Comparison of ENCODE assay signal across 12 cellular contexts in the genomic region with DNA sequence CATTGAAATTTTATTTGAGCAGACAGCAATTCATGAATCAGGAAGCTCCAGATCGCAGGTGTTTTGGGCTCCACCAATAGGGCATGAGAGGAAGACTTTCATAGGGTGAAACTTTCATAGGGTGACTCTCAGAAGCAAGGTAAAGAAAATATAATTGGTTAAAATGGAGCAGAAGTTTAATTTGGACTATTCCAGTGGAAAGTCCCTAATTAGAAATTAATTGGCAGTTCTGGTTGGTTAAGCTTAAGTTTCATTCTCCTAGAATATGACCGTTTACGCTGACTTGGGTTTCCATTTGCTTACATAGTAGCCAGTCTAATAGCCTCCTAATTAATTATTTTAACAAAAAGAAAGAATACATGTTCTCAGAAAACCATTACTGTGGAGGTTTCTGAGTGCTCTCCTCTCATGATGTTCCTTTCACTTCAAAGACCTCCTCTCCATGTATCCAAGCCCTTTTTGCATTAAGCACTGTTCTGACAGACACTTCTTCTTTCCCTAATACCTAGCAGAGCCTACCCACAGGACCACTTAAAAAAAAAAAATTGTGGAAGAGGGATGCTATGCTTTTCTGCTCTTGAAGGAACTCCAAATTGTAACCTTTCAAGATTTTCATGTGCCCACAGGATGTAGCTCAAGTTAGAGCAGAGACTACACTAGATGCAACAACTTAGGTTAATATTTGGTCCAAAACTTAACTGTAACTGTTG.
DNase-seq lines count a peak whose midpoint lies in the region; TF ChIP-seq lines count a peak whose summit lies in the region.
"Had no signal": no experiment of that assay in that cellular context is flagged by ENCODE, and none has a peak within 500 bp of the region (broad histone marks: within the 10 kb centered on the region; RNA-seq: fewer than 3 reads in every experiment).

No MANE protein-coding gene starts in this region.

- no peak overlapping the region for H3K56ac ChIP-seq in mesendoderm (ENCODE audit: low read length)

- no peak overlapping the region for H4K5ac ChIP-seq in mesendoderm (ENCODE audit: low read length)

- H3K9me3 ChIP-seq in OCI-LY3 (ENCODE audit: insufficient read depth, low read length) = peaks cover 8% of the 10 kb centered on the region; the same call in 1 of the 2 replicates

- 0 out of 2 replicates have a peak overlapping the region, but pooled peaks have one; percentile 3 for H2AFZ ChIP-seq in KMS-11 (ENCODE audit: low read depth)
- no peak overlapping the region for H2AFZ ChIP-seq in OCI-LY3 (ENCODE audit: low read depth, low read length)

- H3K79me2 ChIP-seq in KMS-11 (ENCODE audit: insufficient read depth, low read depth) (no peaks in the 10 kb centered on the region), OCI-LY3 (ENCODE audit: low read length) (no peaks in the 10 kb centered on the region), mesendoderm (ENCODE audit: control insufficient read depth, insufficient read depth, low read length) (no peaks in the 10 kb centered on the region)

- WGBS in mesendoderm (ENCODE audit: extremely low coverage, insufficient coverage, low lambda C conversion rate) = no CpG with 5 or more reads among the region's 3 CpGs

- no peak overlapping the region for H2BK120ac ChIP-seq in mesendoderm (ENCODE audit: low read depth, low read length)

- H3K23ac ChIP-seq in mesendoderm (ENCODE audit: low read length) = no peak overlapping the region

- H3K4me1 ChIP-seq in KMS-11 (ENCODE audit: low read depth, poor library complexity, severe bottlenecking) = peaks cover 88% of the 10 kb centered on the region
- peaks cover 77% of the 10 kb centered on the region for H3K4me1 ChIP-seq in OCI-LY3 (ENCODE audit: low read length)
- peaks cover 2% of the 10 kb centered on the region for H3K4me1 ChIP-seq in mesendoderm (ENCODE audit: control insufficient read depth, low read depth, low read length)

- no peak overlapping the region for H3K4me3 ChIP-seq in GM12865 (ENCODE audit: low read depth, low read length)
- no peak overlapping the region for H3K4me3 ChIP-seq in KMS-11 (IDR thresholded peaks at IDR 0.05; ENCODE audit: insufficient read depth, low read depth, low read length)
- peak overlapping the region; percentile 41 for H3K4me3 ChIP-seq in OCI-LY3 (ENCODE audit: low read length)
- no peak overlapping the region for H3K4me3 ChIP-seq in mesendoderm (ENCODE audit: low read length)
- H3K4me3 ChIP-seq: BLaER1 treated with 17β-estradiol and CSF1 and Interleukin-3, amounts not matched to agents 10 nM and 100 nM had no signal

- peak; percentile 21 for DNase-seq in GM12865 (ENCODE audit: low read depth)
- no peak for DNase-seq in mesendoderm
- no peak for DNase-seq in UCSD-AML1 (lab: John Stamatoyannopoulos, UW; ENCODE audit: unreplicated experiment)
- no peak for DNase-seq in activated T-cell treated with anti-CD3 and anti-CD28 coated beads, Interleukin-2, amount 50 U/mL, for 1 hour
- no peak for DNase-seq in LoVo (ENCODE audit: low spot score)
- DNase-seq: Calu3; CD8-positive, alpha-beta T cell; GF-D8; H9 had no signal

- peak overlapping the region; percentile 41 for H2BK15ac ChIP-seq in mesendoderm (replicated peaks; ENCODE audit: low read depth)

- H3K18ac ChIP-seq in mesendoderm (ENCODE audit: low read length) = no peak overlapping the region

- TF ChIP-seq CTCF in GM12865 (IDR thresholded peaks at IDR 0.05; ENCODE audit: insufficient read depth, low read depth, low read length, missing control alignments) = no peak
- no peak for TF ChIP-seq CTCF in KMS-11 (conservative IDR thresholded peaks at IDR 0.05; ENCODE audit: low read depth, low read length)
- no peak for TF ChIP-seq CTCF in OCI-LY3 (IDR thresholded peaks at IDR 0.05; ENCODE audit: low read depth, low read length)

- no peak overlapping the region for H3K4ac ChIP-seq in mesendoderm (ENCODE audit: low read depth, low read length)

- no peak overlapping the region for H4K8ac ChIP-seq in mesendoderm (ENCODE audit: low read depth, low read length)

- peak overlapping the region; percentile 82 for H3K27ac ChIP-seq in KMS-11
- H3K27ac ChIP-seq in OCI-LY3 (ENCODE audit: low read length) = peak overlapping the region; percentile 98
- no peak overlapping the region for H3K27ac ChIP-seq in mesendoderm (ENCODE audit: low read depth, low read length)

- H2BK5ac ChIP-seq in mesendoderm (ENCODE audit: low read length) = no peak overlapping the region

- H3K79me1 ChIP-seq in mesendoderm (ENCODE audit: low read length) = no peaks in the 10 kb centered on the region

- H3K36me3 ChIP-seq in KMS-11 (ENCODE audit: insufficient read depth) (no peaks in the 10 kb centered on the region), OCI-LY3 (replicated peaks; ENCODE audit: low read depth, low read length) (peaks cover 13% of the 10 kb centered on the region), mesendoderm (ENCODE audit: control insufficient read depth, insufficient read depth, low read length) (no peaks in the 10 kb centered on the region)
- H3K36me3 ChIP-seq: BLaER1 treated with 17β-estradiol and CSF1 and Interleukin-3, amounts not matched to agents 10 nM and 100 nM had no signal

- H3K27me3 ChIP-seq in KMS-11 (ENCODE audit: insufficient read depth, low read depth) (no peaks in the 10 kb centered on the region), OCI-LY3 (ENCODE audit: low read depth, low read length) (no peaks in the 10 kb centered on the region), mesendoderm (ENCODE audit: insufficient read depth, low read length, poor library complexity) (no peaks in the 10 kb centered on the region)
- H3K27me3 ChIP-seq: BLaER1 treated with 17β-estradiol and CSF1 and Interleukin-3, amounts not matched to agents 10 nM and 100 nM had no signal

- H4K20me1 ChIP-seq in KMS-11 (ENCODE audit: insufficient read depth) (no peaks in the 10 kb centered on the region), OCI-LY3 (ENCODE audit: insufficient read depth, low read length) (no peaks in the 10 kb centered on the region)
- H4K20me1 ChIP-seq: BLaER1 treated with 17β-estradiol and CSF1 and Interleukin-3, amounts not matched to agents 10 nM and 100 nM had no signal

- H2AK5ac ChIP-seq in mesendoderm (ENCODE audit: low read length) = no peak overlapping the region

- peak overlapping the region; percentile 91 for H3K4me2 ChIP-seq in KMS-11
- H3K4me2 ChIP-seq in OCI-LY3 (ENCODE audit: low read length) = peak overlapping the region; percentile 95
- no peak overlapping the region for H3K4me2 ChIP-seq in mesendoderm (ENCODE audit: low read length)

- no peak overlapping the region; the same call in 1 of the 2 replicates for H3K9ac ChIP-seq in KMS-11
- peak overlapping the region; percentile 79 for H3K9ac ChIP-seq in OCI-LY3 (ENCODE audit: low read length)
- no peak overlapping the region for H3K9ac ChIP-seq in mesendoderm (ENCODE audit: low read length)
- H3K9ac ChIP-seq: BLaER1 treated with 17β-estradiol and CSF1 and Interleukin-3, amounts not matched to agents 10 nM and 100 nM had no signal
